ENCODE assay signal across 1 cellular context in the genomic region with DNA sequence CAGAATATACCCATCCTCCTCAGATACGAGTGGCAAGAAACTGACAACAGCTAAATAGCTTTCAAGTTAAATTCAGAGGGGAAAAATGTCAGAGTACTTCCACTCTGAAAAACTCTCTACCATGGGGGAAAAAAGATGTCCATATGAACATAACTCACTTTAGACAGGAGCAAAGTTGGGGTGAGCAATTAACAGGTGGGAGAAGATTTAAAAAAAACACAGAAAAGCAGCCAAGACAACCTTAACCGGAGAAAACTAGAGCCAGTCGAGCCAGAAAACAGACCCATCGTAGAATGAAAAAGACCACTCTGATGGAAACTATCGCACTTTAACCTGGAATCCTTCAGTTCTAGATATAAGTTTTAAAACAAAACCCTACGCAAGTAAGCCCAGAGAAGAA.
TF ChIP-seq lines count a peak whose summit lies in the region.

No MANE protein-coding gene starts in this region.

TF ChIP-seq in neural cell, 6 proteins besides CTCF, POLR2A, EP300 and RAD21 (continued from another document):
- TF ChIP-seq, protein P1, sequence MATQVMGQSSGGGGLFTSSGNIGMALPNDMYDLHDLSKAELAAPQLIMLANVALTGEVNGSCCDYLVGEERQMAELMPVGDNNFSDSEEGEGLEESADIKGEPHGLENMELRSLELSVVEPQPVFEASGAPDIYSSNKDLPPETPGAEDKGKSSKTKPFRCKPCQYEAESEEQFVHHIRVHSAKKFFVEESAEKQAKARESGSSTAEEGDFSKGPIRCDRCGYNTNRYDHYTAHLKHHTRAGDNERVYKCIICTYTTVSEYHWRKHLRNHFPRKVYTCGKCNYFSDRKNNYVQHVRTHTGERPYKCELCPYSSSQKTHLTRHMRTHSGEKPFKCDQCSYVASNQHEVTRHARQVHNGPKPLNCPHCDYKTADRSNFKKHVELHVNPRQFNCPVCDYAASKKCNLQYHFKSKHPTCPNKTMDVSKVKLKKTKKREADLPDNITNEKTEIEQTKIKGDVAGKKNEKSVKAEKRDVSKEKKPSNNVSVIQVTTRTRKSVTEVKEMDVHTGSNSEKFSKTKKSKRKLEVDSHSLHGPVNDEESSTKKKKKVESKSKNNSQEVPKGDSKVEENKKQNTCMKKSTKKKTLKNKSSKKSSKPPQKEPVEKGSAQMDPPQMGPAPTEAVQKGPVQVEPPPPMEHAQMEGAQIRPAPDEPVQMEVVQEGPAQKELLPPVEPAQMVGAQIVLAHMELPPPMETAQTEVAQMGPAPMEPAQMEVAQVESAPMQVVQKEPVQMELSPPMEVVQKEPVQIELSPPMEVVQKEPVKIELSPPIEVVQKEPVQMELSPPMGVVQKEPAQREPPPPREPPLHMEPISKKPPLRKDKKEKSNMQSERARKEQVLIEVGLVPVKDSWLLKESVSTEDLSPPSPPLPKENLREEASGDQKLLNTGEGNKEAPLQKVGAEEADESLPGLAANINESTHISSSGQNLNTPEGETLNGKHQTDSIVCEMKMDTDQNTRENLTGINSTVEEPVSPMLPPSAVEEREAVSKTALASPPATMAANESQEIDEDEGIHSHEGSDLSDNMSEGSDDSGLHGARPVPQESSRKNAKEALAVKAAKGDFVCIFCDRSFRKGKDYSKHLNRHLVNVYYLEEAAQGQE (IDR thresholded peaks at IDR 0.05; ENCODE audit: borderline replicate concordance): no peak
